Comparison of ENCODE assay signal across 8 cellular contexts in the genomic region with DNA sequence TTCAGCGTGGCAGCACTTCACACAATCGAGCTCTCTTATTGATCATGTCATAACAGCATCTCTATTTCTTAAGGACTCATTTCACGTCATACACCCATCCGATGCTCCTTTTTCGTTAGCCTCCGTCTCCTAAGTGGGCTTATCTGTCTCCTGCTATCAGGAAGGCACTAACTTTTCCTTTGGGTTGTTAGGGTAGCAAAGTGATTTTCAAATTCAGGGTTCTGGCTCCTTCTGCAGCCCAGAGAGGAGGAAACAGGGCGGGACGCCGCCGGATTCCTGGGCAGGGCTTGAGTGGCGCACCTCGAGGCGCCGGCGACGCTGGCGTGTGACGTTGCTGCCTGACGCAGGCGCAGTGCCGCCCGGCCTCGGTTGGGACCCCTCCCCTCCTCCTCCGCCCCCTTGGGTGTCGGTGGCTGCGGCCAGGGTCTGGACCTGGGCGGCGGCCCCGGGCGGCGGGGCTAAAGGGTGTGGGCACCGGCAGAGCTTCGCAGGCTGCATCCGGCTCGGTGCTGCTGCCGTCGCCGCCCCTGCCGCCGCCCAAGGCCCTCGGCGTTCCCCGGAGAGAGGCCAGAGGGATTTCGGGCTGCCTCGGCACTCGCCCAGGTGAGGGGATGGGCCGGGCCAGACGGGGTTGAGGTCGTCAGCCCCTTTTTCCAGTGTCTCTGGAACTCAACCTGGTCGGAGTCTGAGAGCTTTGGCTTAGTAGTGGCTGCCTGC. TPM values are rescaled to one million over a fixed set of nuclear protein-coding genes. Genes with fewer than 3 reads are reported as not detected.
DNase-seq lines count a peak whose midpoint lies in the region; ATAC-seq and TF ChIP-seq lines count a peak whose summit lies in the region.

A gene with protein sequence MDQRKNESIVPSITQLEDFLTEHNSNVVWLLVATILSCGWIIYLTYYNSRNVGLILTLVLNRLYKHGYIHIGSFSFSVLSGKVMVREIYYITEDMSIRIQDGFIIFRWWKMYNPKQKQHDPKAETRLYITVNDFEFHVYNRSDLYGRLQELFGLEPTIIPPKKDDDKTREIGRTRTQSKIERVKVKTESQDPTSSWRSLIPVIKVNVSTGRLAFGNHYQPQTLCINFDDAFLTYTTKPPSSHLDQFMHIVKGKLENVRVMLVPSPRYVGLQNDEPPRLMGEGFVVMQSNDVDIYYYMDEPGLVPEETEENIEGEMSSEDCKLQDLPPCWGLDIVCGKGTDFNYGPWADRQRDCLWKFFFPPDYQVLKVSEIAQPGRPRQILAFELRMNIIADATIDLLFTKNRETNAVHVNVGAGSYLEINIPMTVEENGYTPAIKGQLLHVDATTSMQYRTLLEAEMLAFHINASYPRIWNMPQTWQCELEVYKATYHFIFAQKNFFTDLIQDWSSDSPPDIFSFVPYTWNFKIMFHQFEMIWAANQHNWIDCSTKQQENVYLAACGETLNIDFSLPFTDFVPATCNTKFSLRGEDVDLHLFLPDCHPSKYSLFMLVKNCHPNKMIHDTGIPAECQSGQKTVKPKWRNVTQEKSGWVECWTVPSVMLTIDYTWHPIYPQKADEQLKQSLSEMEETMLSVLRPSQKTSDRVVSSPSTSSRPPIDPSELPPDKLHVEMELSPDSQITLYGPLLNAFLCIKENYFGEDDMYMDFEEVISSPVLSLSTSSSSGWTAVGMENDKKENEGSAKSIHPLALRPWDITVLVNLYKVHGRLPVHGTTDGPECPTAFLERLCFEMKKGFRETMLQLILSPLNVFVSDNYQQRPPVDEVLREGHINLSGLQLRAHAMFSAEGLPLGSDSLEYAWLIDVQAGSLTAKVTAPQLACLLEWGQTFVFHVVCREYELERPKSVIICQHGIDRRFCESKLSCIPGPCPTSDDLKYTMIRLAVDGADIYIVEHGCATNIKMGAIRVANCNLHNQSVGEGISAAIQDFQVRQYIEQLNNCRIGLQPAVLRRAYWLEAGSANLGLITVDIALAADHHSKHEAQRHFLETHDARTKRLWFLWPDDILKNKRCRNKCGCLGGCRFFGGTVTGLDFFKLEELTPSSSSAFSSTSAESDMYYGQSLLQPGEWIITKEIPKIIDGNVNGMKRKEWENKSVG (N-terminal part only) (plus strand): TSS at position 350 of the 717 bp plus-strand sequence. CDS start 18,317 bp downstream, outside the sequence.

- POLR2A ChIA-PET in RWPE1 (lab: Yijun Ruan, JAX; ENCODE audit: low non-redundant PET) = no interaction called here

- peaks cover 14% of the 10 kb centered on the region for H3K79me2 ChIP-seq in DOHH2 (ENCODE audit: control insufficient read depth, low read length)

- no peaks in the 10 kb centered on the region for H3K9me2 ChIP-seq in DOHH2 (replicated peaks; ENCODE audit: control insufficient read depth, low read length)

- peak within 1 kb of the TSS; percentile 88 to 93 (median 92) for H3K4me3 Mint-ChIP-seq in nephron
- H3K4me3 Mint-ChIP-seq in stimulated activated naive CD8-positive, alpha-beta T cell treated with anti-CD3 and anti-CD28 coated beads, Interleukin-15, Interleukin-2, amounts not matched to agents 100 ng/mL and 50 ng/mL, for 24 hours = peak within 1 kb of the TSS; percentile 90

- no peaks in the 10 kb centered on the region for H3K27me3 ChIP-seq in DOHH2 (ENCODE audit: control insufficient read depth, low read length)

- H3F3A ChIP-seq in DOHH2 (ENCODE audit: control insufficient read depth, insufficient read depth) = no peaks in the 10 kb centered on the region

- ATAC-seq in GM21786 (IDR thresholded peaks at IDR 0.05; ENCODE audit: unreplicated experiment) = peak; percentile 96

- CTCF ChIA-PET in RWPE1 (lab: Yijun Ruan, JAX) = no interaction called here

- peak within 1 kb of the TSS; percentile 93 for H3K4me2 ChIP-seq in DOHH2 (ENCODE audit: low read length)

- H3K36me3 ChIP-seq in DOHH2 (ENCODE audit: control insufficient read depth, low read length) (peaks cover 8% of the 10 kb centered on the region; the same call in 1 of the 2 replicates), KOPT-K1 (ENCODE audit: insufficient read depth, low read length) (peaks cover 19% of the 10 kb centered on the region)

- no peaks in the 10 kb centered on the region for H4K20me1 ChIP-seq in DOHH2 (ENCODE audit: control insufficient read depth, insufficient read depth, low read depth, low read length)

- H3K9me3 Mint-ChIP-seq in nephron = peaks cover 5% of the 10 kb centered on the region
- no peaks in the 10 kb centered on the region for H3K9me3 Mint-ChIP-seq in stimulated activated naive CD8-positive, alpha-beta T cell treated with anti-CD3 and anti-CD28 coated beads, Interleukin-15, Interleukin-2, amounts not matched to agents 100 ng/mL and 50 ng/mL, for 24 hours

- DNase-seq in RWPE1 (ENCODE audit: low spot score) = peak; percentile 88
- DNase-seq in activated effector memory CD4-positive, alpha-beta T cell treated with Interleukin-2 at 50 U/mL for 16 hours = peak; percentile 82
- DNase-seq in fibroblast of the aortic adventitia (ENCODE audit: low read depth) = peak; percentile 80

- H3K9me3 ChIP-seq in DOHH2 (ENCODE audit: control insufficient read depth, insufficient read depth, low read length) = no peaks in the 10 kb centered on the region
- peaks cover 1% of the 10 kb centered on the region for H3K9me3 ChIP-seq in KOPT-K1 (ENCODE audit: insufficient read depth, low read length, poor library complexity, severe bottlenecking)

- TF ChIP-seq CTCF in DOHH2 (IDR thresholded peaks at IDR 0.05; ENCODE audit: low read depth, low read length, poor library complexity, severe bottlenecking) (no peak), RWPE1 (conservative IDR thresholded peaks at IDR 0.05; ENCODE audit: low read depth) (no peak), fibroblast of the aortic adventitia (IDR thresholded peaks at IDR 0.05; ENCODE audit: insufficient read depth, low read length) (no peak), nephron (IDR thresholded peaks at IDR 0.05; ENCODE audit: unreplicated experiment in 3 of 3) (no peak)

- H3K27ac ChIP-seq in DOHH2 (ENCODE audit: low read depth, low read length) (0 out of 2 replicates have a peak within 1 kb of the TSS, but pooled peaks have one; percentile 8), KOPT-K1 (ENCODE audit: low read depth, low read length, poor library complexity, severe bottlenecking) (peak within 1 kb of the TSS; percentile 78), RWPE1 (peak within 1 kb of the TSS; percentile 87)

- H3K4me1 ChIP-seq in DOHH2 (ENCODE audit: control insufficient read depth, low read length) = peaks cover 21% of the 10 kb centered on the region

- peaks cover 33% of the 10 kb centered on the region for H3K36me3 Mint-ChIP-seq in nephron (ENCODE audit: low read depth)
- H3K36me3 Mint-ChIP-seq in stimulated activated naive CD8-positive, alpha-beta T cell treated with anti-CD3 and anti-CD28 coated beads, Interleukin-15, Interleukin-2, amounts not matched to agents 100 ng/mL and 50 ng/mL, for 24 hours (ENCODE audit: low read depth) = peaks cover 17% of the 10 kb centered on the region

- H3K4me3 ChIP-seq in DOHH2 (ENCODE audit: low read length) (peak within 1 kb of the TSS; percentile 86), fibroblast of the aortic adventitia (ENCODE audit: low read depth, low read length) (peak within 1 kb of the TSS; percentile 94)

- peaks cover 10% of the 10 kb centered on the region for H3K4me1 Mint-ChIP-seq in nephron
- peaks cover 79% of the 10 kb centered on the region for H3K4me1 Mint-ChIP-seq in stimulated activated naive CD8-positive, alpha-beta T cell treated with anti-CD3 and anti-CD28 coated beads, Interleukin-15, Interleukin-2, amounts not matched to agents 100 ng/mL and 50 ng/mL, for 24 hours (ENCODE audit: low read depth)

- no peaks in the 10 kb centered on the region for H3K27me3 Mint-ChIP-seq in nephron (ENCODE audit: low read depth)
- H3K27me3 Mint-ChIP-seq in stimulated activated naive CD8-positive, alpha-beta T cell treated with anti-CD3 and anti-CD28 coated beads, Interleukin-15, Interleukin-2, amounts not matched to agents 100 ng/mL and 50 ng/mL, for 24 hours = no peaks in the 10 kb centered on the region

- H3K27ac Mint-ChIP-seq in nephron = peak within 1 kb of the TSS; percentile 78 to 90 (median 86)
- H3K27ac Mint-ChIP-seq in stimulated activated naive CD8-positive, alpha-beta T cell treated with anti-CD3 and anti-CD28 coated beads, Interleukin-15, Interleukin-2, amounts not matched to agents 100 ng/mL and 50 ng/mL, for 24 hours = peak within 1 kb of the TSS; percentile 93

RNA-seq across cellular contexts. Expression of the gene that starts here (rescaled TPM):
- total RNA-seq in fibroblast of the aortic adventitia (ENCODE audit: low replicate concordance) = 117 and 132 TPM in 2 replicates

Comparison
In these comparisons a context has a peak if more than half of its experiments do, and no peak if none do; other contexts are left out.
1. Peak in every context shown above with its lines: DNase-seq, ATAC-seq, H3K4me3 ChIP-seq and H3K27ac ChIP-seq.
2. H3K27ac ChIP-seq: peak in every context shown above with its lines; median percentile 87 in RWPE1; 78 in KOPT-K1; 8 in DOHH2.